ENCODE assay signal across 8 cellular contexts in genomic region chr6:118893095-118893881, GRCh38. TPM values are rescaled to one million over a fixed set of nuclear protein-coding genes. Genes with fewer than 3 reads are reported as not detected.
DNase-seq lines count a peak whose midpoint lies in the region; ATAC-seq, FAIRE-seq and TF ChIP-seq lines count a peak whose summit lies in the region.

No MANE protein-coding gene starts in this region.

- intact Hi-C loops in Right ventricle myocardium inferior (cut with DNase I) (loop anchor here (10.0 kb wide), 1 partner anchor 238 kb away; the partner anchor contains the start of gene CEP85L), activated B cell treated with CpG ODN at 0.5 μM for 24 hours (cut with micrococcal nuclease) (loop anchor here (1.0 to 10.0 kb wide), 2 partner anchors 452 to 1218 kb away; partner anchors contain the start of gene NUS1), endothelial cell of umbilical vein (cut with micrococcal nuclease) (loop anchor here (2.0 to 10.0 kb wide), 2 partner anchors 92 to 1398 kb away; no protein-coding TSS in a partner anchor), transverse colon (cut with DNase I; ENCODE audit: low total_unique reads) (loop anchor here (5.0 kb wide), 1 partner anchor 184 kb away; the partner anchor contains the start of gene FAM184A)

- H3K4me1 ChIP-seq in cardiac muscle cell (ENCODE audit: low read depth) (peaks cover 27% of the 10 kb centered on the region), endothelial cell of umbilical vein (ENCODE audit: control insufficient read depth, extremely low read depth, insufficient read depth, low read length) (peaks cover 18% of the 10 kb centered on the region), muscle layer of duodenum (ENCODE audit: control insufficient read depth in 1 of 2, insufficient read depth in 2 of 2, low read length in 2 of 2) (peaks cover 12 to 19% of the 10 kb centered on the region in 2 donors), transverse colon (peaks cover 5 to 49% (median 16%) of the 10 kb centered on the region in 4 donors)

- H3K36me3 ChIP-seq in cardiac muscle cell (no peaks in the 10 kb centered on the region), endothelial cell of umbilical vein (ENCODE audit: control insufficient read depth in 2 of 2, extremely low read depth in 1 of 2, insufficient read depth in 2 of 2, low read length in 2 of 2) (no peaks in the 10 kb centered on the region), muscle layer of duodenum (ENCODE audit: control insufficient read depth in 1 of 2, insufficient read depth in 2 of 2, low read length in 2 of 2) (peaks cover 0 to 5% of the 10 kb centered on the region in 2 donors), transverse colon (no peaks in the 10 kb centered on the region)

- peak overlapping the region; percentile 12 for H2AFZ ChIP-seq in endothelial cell of umbilical vein (ENCODE audit: low read depth, low read length)

- no peaks in the 10 kb centered on the region for H3K9me3 Mint-ChIP-seq in activated B cell treated with CpG ODN at 0.5 μM for 24 hours

- H3K4me3 Mint-ChIP-seq in activated B cell treated with CpG ODN at 0.5 μM for 24 hours: peak overlapping the region; percentile 99

- no peaks in the 10 kb centered on the region for H3K27me3 Mint-ChIP-seq in activated B cell treated with CpG ODN at 0.5 μM for 24 hours

- peak overlapping the region; percentile 98 for H3K4me2 ChIP-seq in endothelial cell of umbilical vein (ENCODE audit: insufficient read depth, low read length)

- H3K4me3 ChIP-seq in cardiac muscle cell (peak overlapping the region; percentile 57), endothelial cell of umbilical vein (replicated peaks in 1 of 3; ENCODE audit: insufficient read depth in 1 of 3, low read depth in 1 of 3, low read length in 3 of 3) (peak overlapping the region; percentile 41 to 75 (median 64)), muscle layer of duodenum (ENCODE audit: low read depth in 1 of 2, low read length in 2 of 2) (peak overlapping the region; percentile 90 to 99), transverse colon (peak overlapping the region; percentile 18 to 92 (median 76))

- 0% methylated on average over 19 to 20 of the region's 20 CpGs for WGBS in transverse colon (ENCODE audit: low coverage in 1 of 2), 2 donors

- ATAC-seq in Right ventricle myocardium inferior (no peak), HG03025 (IDR thresholded peaks at IDR 0.05; ENCODE audit: low FRiP score, unreplicated experiment) (peak; percentile 7), activated B cell treated with CpG ODN at 0.5 μM for 24 hours (ENCODE audit: low read depth) (peak; percentile 10)

- no peak for TF ChIP-seq EP300 in transverse colon (IDR thresholded peaks at IDR 0.05; ENCODE audit: low read depth)

- peaks cover 50% of the 10 kb centered on the region for H3K79me2 ChIP-seq in endothelial cell of umbilical vein (ENCODE audit: control insufficient read depth, insufficient read depth, low read length)

- POLR2A ChIA-PET in activated B cell treated with CpG ODN at 0.5 μM for 24 hours (lab: Charles Lee): interaction anchor here (0.7 to 3.5 kb wide), 5 partner anchors 11 to 420 kb away, joined by 3 to 36 read pairs (median 6); partner anchors contain the start of gene MCM9
- POLR2A ChIA-PET in endothelial cell of umbilical vein (lab: Charles Lee): no interaction called here

- H3K27me3 ChIP-seq in cardiac muscle cell: no peaks in the 10 kb centered on the region
- H3K27me3 ChIP-seq in endothelial cell of umbilical vein (ENCODE audit: control insufficient read depth in 2 of 2, insufficient read depth in 2 of 2, low read length in 2 of 2): no peaks in the 10 kb centered on the region
- no peaks in the 10 kb centered on the region for H3K27me3 ChIP-seq in muscle layer of duodenum (ENCODE audit: low read depth, low read length)
- no peaks in the 10 kb centered on the region for H3K27me3 ChIP-seq in transverse colon

- no peak for TF ChIP-seq CTCF in cardiac muscle cell (IDR thresholded peaks at IDR 0.05; ENCODE audit: low read depth, low read length)
- no peak for TF ChIP-seq CTCF in activated B cell treated with CpG ODN at 0.5 μM for 24 hours (IDR thresholded peaks at IDR 0.05)
- no peak for TF ChIP-seq CTCF in endothelial cell of umbilical vein (IDR thresholded peaks at IDR 0.05; ENCODE audit: extremely low read depth in 1 of 2, insufficient read depth in 1 of 2, low read depth in 1 of 2, low read length in 2 of 2)
- no peak for TF ChIP-seq CTCF in transverse colon (IDR thresholded peaks at IDR 0.05)

- peak overlapping the region; percentile 90 for H3K27ac Mint-ChIP-seq in activated B cell treated with CpG ODN at 0.5 μM for 24 hours

- in situ Hi-C loops in transverse colon (cut with MboI; ENCODE audit: low pct_ligation_motif_present in 1 of 4, low pct_unique_long_range_greater_than_20kb in 1 of 4, low sequenced_read_pairs in 3 of 4): no loop called here

- BruUV-seq in endothelial cell of umbilical vein (replicated peaks; lab: Mats Ljungman, UMichigan): no TSS peak

- H3K36me3 Mint-ChIP-seq in activated B cell treated with CpG ODN at 0.5 μM for 24 hours (ENCODE audit: low read depth): peaks cover 14% of the 10 kb centered on the region

- H3K9me1 ChIP-seq in endothelial cell of umbilical vein (replicated peaks; ENCODE audit: control insufficient read depth, extremely low read depth, insufficient read depth, low read length): no peaks in the 10 kb centered on the region

- CTCF ChIA-PET in activated B cell treated with CpG ODN at 0.5 μM for 24 hours (lab: Charles Lee): interaction anchor here (2.4 kb wide), 1 partner anchor 93 kb away, joined by 10 read pairs; no protein-coding TSS in a partner anchor
- CTCF ChIA-PET in endothelial cell of umbilical vein (lab: Charles Lee): interaction anchor here (0.9 to 2.2 kb wide), 7 partner anchors 9 to 242 kb away, joined by 3 to 9 read pairs (median 6); partner anchors contain the start of gene CEP85L

- dilution Hi-C loops in endothelial cell of umbilical vein (cut with MboI; ENCODE audit: extremely low pct_ligation_motif_present, low sequenced_read_pairs): no loop called here

- H3K9me3 ChIP-seq in cardiac muscle cell (ENCODE audit: low read depth) (no peaks in the 10 kb centered on the region), endothelial cell of umbilical vein (replicated peaks; ENCODE audit: control insufficient read depth, insufficient read depth, low read length) (no peaks in the 10 kb centered on the region), muscle layer of duodenum (ENCODE audit: control insufficient read depth in 1 of 2, low read length in 2 of 2) (no peaks in the 10 kb centered on the region), transverse colon (no peaks in the 10 kb centered on the region)

- peak; percentile 68 to 79 for DNase-seq in cardiac muscle cell (ENCODE audit: low read depth in 1 of 2, low spot score in 1 of 2)
- no peak for DNase-seq in Right ventricle myocardium inferior (ENCODE audit: missing footprints)
- peak; percentile 96 for DNase-seq in NCI-H2029 treated with DMSO at 0.1 percent for 48 hours (lab: John Stamatoyannopoulos, UW)
- no peak for DNase-seq in activated B cell treated with CpG ODN at 0.5 μM for 24 hours
- DNase-seq in endothelial cell of umbilical vein (ENCODE audit: low read depth, low spot score): peak; percentile 87
- DNase-seq in transverse colon: peak; percentile 50

- peak overlapping the region; percentile 94 for H3K9ac ChIP-seq in endothelial cell of umbilical vein (replicated peaks; ENCODE audit: extremely low read depth, insufficient read depth, low read length)

- FAIRE-seq in endothelial cell of umbilical vein (lab: Jason Lieb, UNC): peak; percentile 53

- peak overlapping the region; percentile 94 for H3K27ac ChIP-seq in cardiac muscle cell
- H3K27ac ChIP-seq in endothelial cell of umbilical vein (ENCODE audit: insufficient read depth, low read depth, low read length): peak overlapping the region; percentile 84
- H3K27ac ChIP-seq in muscle layer of duodenum (ENCODE audit: low read length): peak overlapping the region; percentile 98
- H3K27ac ChIP-seq in transverse colon: peak overlapping the region; percentile 96 to 98 (median 98)

- H3K4me1 Mint-ChIP-seq in activated B cell treated with CpG ODN at 0.5 μM for 24 hours: peaks cover 62% of the 10 kb centered on the region

- H4K20me1 ChIP-seq in endothelial cell of umbilical vein (replicated peaks; ENCODE audit: control insufficient read depth, extremely low read depth, insufficient read depth, low read length): no peaks in the 10 kb centered on the region

- TF ChIP-seq POLR2A in endothelial cell of umbilical vein (IDR thresholded peaks at IDR 0.05; ENCODE audit: low read depth, low read length): no peak
- no peak for TF ChIP-seq POLR2A in transverse colon (IDR thresholded peaks at IDR 0.05)

TF ChIP-seq in endothelial cell of umbilical vein, 7 proteins besides CTCF, POLR2A, EP300 and RAD21 (continues in another document):
- no peak for TF ChIP-seq MYC (IDR thresholded peaks at IDR 0.05; ENCODE audit: low read depth, low read length)

RNA-seq across cellular contexts. Expression of gene ASF1A, which starts 0.7 kb away (rescaled TPM):
- total RNA-seq in cardiac muscle cell (9.3 and 11.6 TPM in 2 replicates), Right ventricle myocardium inferior (21.7 TPM), activated B cell treated with CpG ODN at 0.5 μM for 24 hours (12.1 and 13.1 TPM in 2 replicates), endothelial cell of umbilical vein (38.4 TPM in 2 replicates), transverse colon (10 to 100 TPM in 1 of 4 donors, 1 to 10 TPM in 1, under 1 TPM in 1, not detected in 1; 0.20 to 10.4 (median 9.7) TPM)
- polyA plus RNA-seq in cardiac muscle cell (27.9 and 41.2 TPM in 2 replicates), endothelial cell of umbilical vein (8.8 and 17.6 TPM in 2 replicates)
- 14.5 and 14.6 TPM in 2 replicates for polyA plus RNA-seq in endothelial cell of umbilical vein (2011; cell fraction: cytosol; rRNA removed)
- polyA plus RNA-seq in endothelial cell of umbilical vein (2011; cell fraction: nucleus; rRNA removed): 10.6 and 11.1 TPM in 2 replicates
- 18.4 and 33.7 TPM in 2 replicates for polyA plus RNA-seq in endothelial cell of umbilical vein (2012)
- 11.0 and 12.2 TPM in 2 replicates for polyA minus RNA-seq in endothelial cell of umbilical vein
- 10.2 TPM for polyA minus RNA-seq in endothelial cell of umbilical vein (2011; cell fraction: cytosol; rRNA and poly(A)+ RNA removed)
- polyA minus RNA-seq in endothelial cell of umbilical vein (2011; cell fraction: nucleus; rRNA and poly(A)+ RNA removed): 10.8 and 20.0 TPM in 2 replicates

RNA-seq across cellular contexts. Expression of gene MCM9, which starts 41.7 kb away (rescaled TPM):
- total RNA-seq in cardiac muscle cell (6.4 and 10.1 TPM in 2 replicates), Right ventricle myocardium inferior (4.5 TPM), activated B cell treated with CpG ODN at 0.5 μM for 24 hours (33.3 and 37.0 TPM in 2 replicates), endothelial cell of umbilical vein (14.1 and 14.6 TPM in 2 replicates), transverse colon (10 to 100 TPM in 3 of 4 donors, 1 to 10 TPM in 1; 5.2 to 27.6 (median 19.0) TPM)
- polyA plus RNA-seq in cardiac muscle cell (7.0 and 14.0 TPM in 2 replicates), endothelial cell of umbilical vein (1.3 and 2.0 TPM in 2 replicates)
- 2.7 and 2.8 TPM in 2 replicates for polyA plus RNA-seq in endothelial cell of umbilical vein (2011; cell fraction: cytosol; rRNA removed)
- 11.2 and 12.9 TPM in 2 replicates for polyA plus RNA-seq in endothelial cell of umbilical vein (2011; cell fraction: nucleus; rRNA removed)
- 6.9 and 9.5 TPM in 2 replicates for polyA plus RNA-seq in endothelial cell of umbilical vein (2012)
- 14.3 and 15.0 TPM in 2 replicates for polyA minus RNA-seq in endothelial cell of umbilical vein
- polyA minus RNA-seq in endothelial cell of umbilical vein (2011; cell fraction: cytosol; rRNA and poly(A)+ RNA removed): 3.3 TPM
- polyA minus RNA-seq in endothelial cell of umbilical vein (2011; cell fraction: nucleus; rRNA and poly(A)+ RNA removed): 37.2 and 39.8 TPM in 2 replicates

Comparison
In these comparisons a context has a peak if more than half of its experiments do, and no peak if none do; other contexts are left out.
1. DNase-seq: peak in cardiac muscle cell (2 of 2), NCI-H2029 treated with DMSO at 0.1 percent for 48 hours (single experiment), endothelial cell of umbilical vein (single experiment) and transverse colon (single experiment); none in Right ventricle myocardium inferior (single experiment) and activated B cell treated with CpG ODN at 0.5 μM for 24 hours (single experiment).
2. Peak in every context shown above with its lines, with median percentiles within 50 percentile points of each other: H3K27ac ChIP-seq and H3K4me3 ChIP-seq.